Comparison of ENCODE assay signal across 1 cellular context in the genomic region with DNA sequence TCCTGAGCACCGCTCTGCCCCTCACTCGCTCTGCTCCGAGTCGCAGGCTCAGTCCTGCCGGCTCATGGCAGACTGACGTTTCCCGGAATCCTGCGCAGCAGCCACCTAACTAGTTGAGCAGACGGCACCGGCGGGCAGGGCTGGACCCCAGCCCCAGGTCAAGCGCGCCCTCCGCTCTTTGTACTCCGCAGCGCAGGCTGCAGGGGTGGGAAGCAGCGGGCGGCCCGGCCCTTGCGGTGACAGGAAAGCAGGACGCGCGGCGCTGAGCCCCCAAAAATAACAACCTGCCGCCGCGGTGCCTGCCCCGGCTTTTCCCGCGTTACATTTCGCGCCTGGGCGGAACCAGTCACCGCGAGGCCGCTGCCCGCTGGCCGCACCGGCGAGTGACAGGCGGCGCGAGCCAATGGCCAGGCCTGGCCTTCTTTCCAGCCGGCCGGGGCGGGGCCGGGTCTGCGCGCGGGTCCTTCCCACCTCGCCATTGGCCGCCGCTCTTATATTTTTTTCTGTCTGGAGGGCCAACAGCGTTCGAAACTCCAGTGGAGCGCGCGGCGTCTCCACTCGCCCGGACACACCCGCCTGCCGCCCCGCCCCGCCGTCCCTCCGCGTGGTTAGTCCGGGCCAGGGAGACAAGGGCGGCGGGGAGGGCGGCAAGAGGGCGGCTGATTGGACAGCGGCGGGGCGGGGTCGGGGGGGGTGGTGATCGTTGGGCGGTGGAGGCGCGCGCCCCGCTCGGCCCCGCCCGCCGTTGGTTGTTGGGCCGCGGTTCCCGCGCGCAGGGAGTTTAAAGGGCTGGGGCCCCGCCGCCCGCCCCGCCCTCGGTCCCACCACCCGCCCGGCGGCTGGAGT.
TF ChIP-seq lines count a peak whose summit lies in the region.

ZNF367 (minus strand) TSS at position 297 of the 846 bp plus-strand sequence. CDS start 338 bp downstream, outside the sequence.

TF ChIP-seq in HepG2, 621 proteins besides CTCF, POLR2A, EP300 and RAD21 (continued from another document and continues in another):
- peak; percentile 5; the same call in 1 of the 2 replicates for TF ChIP-seq ZNF235 (CRISPR knock-in tag; IDR thresholded peaks at IDR 0.05; ENCODE audit: borderline replicate concordance)
- 0 out of 2 replicates have a peak, but pooled peaks have one; percentile 26 for TF ChIP-seq ZSCAN5A (CRISPR knock-in tag; IDR thresholded peaks at IDR 0.05; ENCODE audit: borderline replicate concordance)
- TF ChIP-seq FOSL2 (CRISPR knock-in tag; IDR thresholded peaks at IDR 0.05): 0 out of 2 replicates have a peak, but pooled peaks have one; percentile 8
- TF ChIP-seq SP2 (CRISPR knock-in tag; IDR thresholded peaks at IDR 0.05): peak; percentile 97
- peak; percentile 38 for TF ChIP-seq KDM2A (CRISPR knock-in tag; IDR thresholded peaks at IDR 0.05; ENCODE audit: borderline replicate concordance, low read depth)
- TF ChIP-seq EED (CRISPR knock-in tag; IDR thresholded peaks at IDR 0.05): 0 out of 2 replicates have a peak, but pooled peaks have one; percentile 53
- peak; percentile 67 for TF ChIP-seq DR1 (CRISPR knock-in tag; IDR thresholded peaks at IDR 0.05)
- peak; percentile 91 for TF ChIP-seq HDAC1 (CRISPR knock-in tag; IDR thresholded peaks at IDR 0.05)
- TF ChIP-seq, protein P1, sequence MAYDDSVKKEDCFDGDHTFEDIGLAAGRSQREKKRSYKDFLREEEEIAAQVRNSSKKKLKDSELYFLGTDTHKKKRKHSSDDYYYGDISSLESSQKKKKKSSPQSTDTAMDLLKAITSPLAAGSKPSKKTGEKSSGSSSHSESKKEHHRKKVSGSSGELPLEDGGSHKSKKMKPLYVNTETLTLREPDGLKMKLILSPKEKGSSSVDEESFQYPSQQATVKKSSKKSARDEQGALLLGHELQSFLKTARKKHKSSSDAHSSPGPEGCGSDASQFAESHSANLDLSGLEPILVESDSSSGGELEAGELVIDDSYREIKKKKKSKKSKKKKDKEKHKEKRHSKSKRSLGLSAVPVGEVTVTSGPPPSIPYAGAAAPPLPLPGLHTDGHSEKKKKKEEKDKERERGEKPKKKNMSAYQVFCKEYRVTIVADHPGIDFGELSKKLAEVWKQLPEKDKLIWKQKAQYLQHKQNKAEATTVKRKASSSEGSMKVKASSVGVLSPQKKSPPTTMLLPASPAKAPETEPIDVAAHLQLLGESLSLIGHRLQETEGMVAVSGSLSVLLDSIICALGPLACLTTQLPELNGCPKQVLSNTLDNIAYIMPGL (CRISPR knock-in tag; IDR thresholded peaks at IDR 0.05; ENCODE audit: borderline replicate concordance in 1 of 2, low read depth in 1 of 2): 0 out of 4 replicates have a peak, but pooled peaks of 1 of the 2 experiments have one; percentile 0
- TF ChIP-seq SOX13 (IDR thresholded peaks at IDR 0.05): no peak
- TF ChIP-seq SOX13 (CRISPR knock-in tag; conservative IDR thresholded peaks at IDR 0.05 in 1 of 2, IDR thresholded peaks at IDR 0.05 in 1 of 2): no peak
- TF ChIP-seq ARHGAP35 (CRISPR knock-in tag; IDR thresholded peaks at IDR 0.05; ENCODE audit: borderline replicate concordance): 0 out of 2 replicates have a peak, but pooled peaks have one; percentile 41
- TF ChIP-seq ZNF678 (CRISPR knock-in tag; IDR thresholded peaks at IDR 0.05): no peak
- TF ChIP-seq, protein P2, sequence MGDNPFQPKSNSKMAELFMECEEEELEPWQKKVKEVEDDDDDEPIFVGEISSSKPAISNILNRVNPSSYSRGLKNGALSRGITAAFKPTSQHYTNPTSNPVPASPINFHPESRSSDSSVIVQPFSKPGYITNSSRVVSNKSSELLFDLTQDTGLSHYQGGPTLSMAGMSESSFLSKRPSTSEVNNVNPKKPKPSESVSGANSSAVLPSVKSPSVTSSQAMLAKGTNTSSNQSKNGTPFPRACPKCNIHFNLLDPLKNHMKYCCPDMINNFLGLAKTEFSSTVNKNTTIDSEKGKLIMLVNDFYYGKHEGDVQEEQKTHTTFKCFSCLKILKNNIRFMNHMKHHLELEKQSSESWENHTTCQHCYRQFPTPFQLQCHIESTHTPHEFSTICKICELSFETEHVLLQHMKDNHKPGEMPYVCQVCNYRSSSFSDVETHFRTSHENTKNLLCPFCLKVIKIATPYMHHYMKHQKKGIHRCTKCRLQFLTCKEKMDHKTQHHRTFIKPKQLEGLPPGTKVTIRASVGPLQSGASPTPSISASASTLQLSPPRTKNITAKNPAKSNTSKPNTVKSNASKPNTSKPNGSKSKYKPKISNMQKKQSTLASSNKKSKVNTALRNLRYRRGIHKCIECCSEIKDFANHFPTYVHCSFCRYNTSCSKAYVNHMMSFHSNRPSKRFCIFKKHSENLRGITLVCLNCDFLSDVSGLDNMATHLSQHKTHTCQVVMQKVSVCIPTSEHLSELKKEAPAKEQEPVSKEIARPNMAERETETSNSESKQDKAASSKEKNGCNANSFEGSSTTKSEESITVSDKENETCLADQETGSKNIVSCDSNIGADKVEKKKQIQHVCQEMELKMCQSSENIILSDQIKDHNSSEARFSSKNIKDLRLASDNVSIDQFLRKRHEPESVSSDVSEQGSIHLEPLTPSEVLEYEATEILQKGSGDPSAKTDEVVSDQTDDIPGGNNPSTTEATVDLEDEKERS (CRISPR knock-in tag; IDR thresholded peaks at IDR 0.05): no peak
- TF ChIP-seq IKZF5 (CRISPR knock-in tag; IDR thresholded peaks at IDR 0.05): 0 out of 2 replicates have a peak, but pooled peaks have one; percentile 9
- peak; percentile 69 for TF ChIP-seq RBM39 (IDR thresholded peaks at IDR 0.05; ENCODE audit: low read depth, low read length, poor library complexity, severe bottlenecking)
- no peak for TF ChIP-seq TP53 (CRISPR knock-in tag; conservative IDR thresholded peaks at IDR 0.05)
- TF ChIP-seq HOXA5 (CRISPR knock-in tag; IDR thresholded peaks at IDR 0.05): no peak
- TF ChIP-seq, protein P3, sequence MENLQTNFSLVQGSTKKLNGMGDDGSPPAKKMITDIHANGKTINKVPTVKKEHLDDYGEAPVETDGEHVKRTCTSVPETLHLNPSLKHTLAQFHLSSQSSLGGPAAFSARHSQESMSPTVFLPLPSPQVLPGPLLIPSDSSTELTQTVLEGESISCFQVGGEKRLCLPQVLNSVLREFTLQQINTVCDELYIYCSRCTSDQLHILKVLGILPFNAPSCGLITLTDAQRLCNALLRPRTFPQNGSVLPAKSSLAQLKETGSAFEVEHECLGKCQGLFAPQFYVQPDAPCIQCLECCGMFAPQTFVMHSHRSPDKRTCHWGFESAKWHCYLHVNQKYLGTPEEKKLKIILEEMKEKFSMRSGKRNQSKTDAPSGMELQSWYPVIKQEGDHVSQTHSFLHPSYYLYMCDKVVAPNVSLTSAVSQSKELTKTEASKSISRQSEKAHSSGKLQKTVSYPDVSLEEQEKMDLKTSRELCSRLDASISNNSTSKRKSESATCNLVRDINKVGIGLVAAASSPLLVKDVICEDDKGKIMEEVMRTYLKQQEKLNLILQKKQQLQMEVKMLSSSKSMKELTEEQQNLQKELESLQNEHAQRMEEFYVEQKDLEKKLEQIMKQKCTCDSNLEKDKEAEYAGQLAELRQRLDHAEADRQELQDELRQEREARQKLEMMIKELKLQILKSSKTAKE (CRISPR knock-in tag; IDR thresholded peaks at IDR 0.05; ENCODE audit: borderline replicate concordance): no peak; the same call in 1 of the 2 replicates
- TF ChIP-seq SIN3A (IDR thresholded peaks at IDR 0.05; ENCODE audit: borderline replicate concordance, low read depth, low read length): peak; percentile 92; the same call in 1 of the 2 replicates
- no peak for TF ChIP-seq ARID3A (IDR thresholded peaks at IDR 0.05; ENCODE audit: low read depth, low read length)
- TF ChIP-seq, protein P4, sequence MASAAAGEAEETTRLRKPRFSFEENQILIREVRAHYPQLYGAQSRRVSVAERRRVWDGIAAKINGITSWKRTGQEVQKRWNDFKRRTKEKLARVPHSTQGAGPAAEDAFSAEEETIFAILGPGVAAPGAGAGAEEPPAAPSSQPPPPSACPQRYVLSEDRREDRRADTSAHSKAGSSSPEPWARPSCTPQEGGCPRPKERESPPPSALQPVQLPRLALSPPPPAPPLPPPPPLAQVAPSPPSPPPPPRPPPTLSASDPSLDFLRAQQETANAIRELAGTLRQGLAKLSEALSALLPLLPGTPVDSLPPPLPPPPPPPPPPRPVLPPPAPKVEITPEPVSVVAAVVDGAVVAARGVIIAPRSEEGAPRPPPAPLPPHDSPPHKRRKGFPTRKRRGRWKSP (CRISPR knock-in tag; IDR thresholded peaks at IDR 0.05): peak; percentile 87
- TF ChIP-seq STAT5B (CRISPR knock-in tag; IDR thresholded peaks at IDR 0.05): 0 out of 2 replicates have a peak, but pooled peaks have one; percentile 13
- 0 out of 2 replicates have a peak, but pooled peaks have one; percentile 32 for TF ChIP-seq ZNF160 (CRISPR knock-in tag; IDR thresholded peaks at IDR 0.05)
- no peak for TF ChIP-seq FIP1L1 (IDR thresholded peaks at IDR 0.05; ENCODE audit: borderline replicate concordance, insufficient read depth, low read depth, low read length)
- TF ChIP-seq SMAD9 (CRISPR knock-in tag; IDR thresholded peaks at IDR 0.05): no peak
- no peak for TF ChIP-seq PRPF4 (IDR thresholded peaks at IDR 0.05; ENCODE audit: low read depth, low read length, poor library complexity, severe bottlenecking)
- TF ChIP-seq ZNF17 (CRISPR knock-in tag; IDR thresholded peaks at IDR 0.05): no peak
- TF ChIP-seq RFX1 (IDR thresholded peaks at IDR 0.05): no peak
- TF ChIP-seq FOXA1 (IDR thresholded peaks at IDR 0.05): no peak
- TF ChIP-seq FOXA1 (CRISPR knock-in tag; IDR thresholded peaks at IDR 0.05): no peak
- no peak for TF ChIP-seq NR2F2 (IDR thresholded peaks at IDR 0.05; ENCODE audit: borderline replicate concordance, low read depth)
- peak; percentile 69 for TF ChIP-seq HDAC2 (CRISPR knock-in tag; IDR thresholded peaks at IDR 0.05)
- TF ChIP-seq, protein P5, sequence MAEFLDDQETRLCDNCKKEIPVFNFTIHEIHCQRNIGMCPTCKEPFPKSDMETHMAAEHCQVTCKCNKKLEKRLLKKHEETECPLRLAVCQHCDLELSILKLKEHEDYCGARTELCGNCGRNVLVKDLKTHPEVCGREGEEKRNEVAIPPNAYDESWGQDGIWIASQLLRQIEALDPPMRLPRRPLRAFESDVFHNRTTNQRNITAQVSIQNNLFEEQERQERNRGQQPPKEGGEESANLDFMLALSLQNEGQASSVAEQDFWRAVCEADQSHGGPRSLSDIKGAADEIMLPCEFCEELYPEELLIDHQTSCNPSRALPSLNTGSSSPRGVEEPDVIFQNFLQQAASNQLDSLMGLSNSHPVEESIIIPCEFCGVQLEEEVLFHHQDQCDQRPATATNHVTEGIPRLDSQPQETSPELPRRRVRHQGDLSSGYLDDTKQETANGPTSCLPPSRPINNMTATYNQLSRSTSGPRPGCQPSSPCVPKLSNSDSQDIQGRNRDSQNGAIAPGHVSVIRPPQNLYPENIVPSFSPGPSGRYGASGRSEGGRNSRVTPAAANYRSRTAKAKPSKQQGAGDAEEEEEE (CRISPR knock-in tag; IDR thresholded peaks at IDR 0.05; ENCODE audit: borderline replicate concordance): no peak
- peak; percentile 93; the same call in 1 of the 2 replicates for TF ChIP-seq PATZ1 (CRISPR knock-in tag; IDR thresholded peaks at IDR 0.05)
- TF ChIP-seq CREBL2 (CRISPR knock-in tag; IDR thresholded peaks at IDR 0.05; ENCODE audit: borderline replicate concordance): no peak
- TF ChIP-seq NR2C2 (CRISPR knock-in tag; IDR thresholded peaks at IDR 0.05; ENCODE audit: borderline replicate concordance): no peak
- TF ChIP-seq KDM4B (CRISPR knock-in tag; IDR thresholded peaks at IDR 0.05): no peak
- TF ChIP-seq AKAP8 (CRISPR knock-in tag; IDR thresholded peaks at IDR 0.05): peak; percentile 67; the same call in 1 of the 2 replicates
